Comparison of ENCODE assay signal across 1 cellular context in genomic region chr2:58730764-58731487, GRCh38.
A peak's percentile ranks its signal among the peaks of the same experiment; 100 is the strongest.
TF ChIP-seq lines count a peak whose summit lies in the region.

No MANE protein-coding gene starts in this region.

TF ChIP-seq in K562, 482 proteins besides CTCF, POLR2A, EP300 and RAD21 (continued from another document and continues in another):
- TF ChIP-seq ZBTB40 (IDR thresholded peaks at IDR 0.05) (0 out of 2 replicates have a peak, but pooled peaks have one; percentile 23), ZBTB40 (CRISPR knock-in tag; IDR thresholded peaks at IDR 0.05) (no peak), FOXO4 (CRISPR knock-in tag; IDR thresholded peaks at IDR 0.05) (no peak), ZNF175 (CRISPR knock-in tag; IDR thresholded peaks at IDR 0.05; ENCODE audit: low read depth) (peak; percentile 4; the same call in 1 of the 2 replicates), ZNF24 (IDR thresholded peaks at IDR 0.05) (no peak), NEUROD1 (IDR thresholded peaks at IDR 0.05; ENCODE audit: borderline replicate concordance, low read depth, low read length, partially characterized antibody) (peak; percentile 72), ZMIZ1 (IDR thresholded peaks at IDR 0.05; ENCODE audit: low read depth in 2 of 2, low read length in 2 of 2) (peak in 1 of 2 experiments; percentile 82; a peak in 2 of 4 replicates), SIN3A (IDR thresholded peaks at IDR 0.05; ENCODE audit: borderline replicate concordance in 2 of 2, control insufficient read depth in 1 of 2, low read depth in 2 of 2, low read length in 2 of 2) (no peak), ZBTB2 (IDR thresholded peaks at IDR 0.05) (peak; percentile 27; the same call in 1 of the 2 replicates), POLR2AphosphoS5 (IDR thresholded peaks at IDR 0.05; ENCODE audit: control insufficient read depth, insufficient read depth, low read depth, low read length) (peak; percentile 57; the same call in 1 of the 2 replicates), NCOA4 (IDR thresholded peaks at IDR 0.05; ENCODE audit: partially characterized antibody) (peak; percentile 60), UBTF (IDR thresholded peaks at IDR 0.05; ENCODE audit: borderline replicate concordance in 1 of 2, low read depth in 2 of 2, low read length in 2 of 2) (no peak), RCOR1 (IDR thresholded peaks at IDR 0.05; ENCODE audit: borderline replicate concordance in 1 of 2, low read depth in 2 of 2, low read length in 2 of 2) (peak in 1 of 2 experiments; percentile 96; a peak in 2 of 4 replicates), MTA1 (IDR thresholded peaks at IDR 0.05; ENCODE audit: borderline replicate concordance) (peak; percentile 89), HES1 (IDR thresholded peaks at IDR 0.05; ENCODE audit: low read depth) (peak; percentile 53; the same call in 1 of the 2 replicates), EHMT2 (IDR thresholded peaks at IDR 0.05) (peak; percentile 38; the same call in 1 of the 2 replicates), TRIM28 (IDR thresholded peaks at IDR 0.05) (no peak), BDP1 (IDR thresholded peaks at IDR 0.05; ENCODE audit: insufficient read depth, insufficient read length) (no peak), ETV1 (tag; conservative IDR thresholded peaks at IDR 0.05; ENCODE audit: low read depth) (0 out of 2 replicates have a peak, but pooled peaks have one; percentile 37), CAMTA2 (CRISPR knock-in tag; conservative IDR thresholded peaks at IDR 0.05) (no peak), ZNF280B (CRISPR knock-in tag; IDR thresholded peaks at IDR 0.05) (no peak), SMARCA4 (IDR thresholded peaks at IDR 0.05) (peak; percentile 96), C11orf30 (IDR thresholded peaks at IDR 0.05; ENCODE audit: low read depth) (peak; percentile 94), KLF16 (IDR thresholded peaks at IDR 0.05) (peak; percentile 83), KDM1A (IDR thresholded peaks at IDR 0.05) (peak; percentile 81 to 90), CSDE1 (IDR thresholded peaks at IDR 0.05) (no peak), MEF2D (tag; conservative IDR thresholded peaks at IDR 0.05; ENCODE audit: low read depth) (peak; percentile 84), ZKSCAN1 (IDR thresholded peaks at IDR 0.05; ENCODE audit: low read depth, low read length) (no peak), HDAC2 (IDR thresholded peaks at IDR 0.05) (peak; percentile 87; the same call in 1 of the 2 replicates), MYC (IDR thresholded peaks at IDR 0.05; ENCODE audit: low read depth, low read length) (peak; percentile 69), MYC (CRISPR knock-in tag; IDR thresholded peaks at IDR 0.05; ENCODE audit: borderline replicate concordance, low read depth) (no peak), CREB1 (IDR thresholded peaks at IDR 0.05) (0 out of 2 replicates have a peak, but pooled peaks have one; percentile 43), CREB1 (CRISPR knock-in tag; IDR thresholded peaks at IDR 0.05) (no peak), NCOR1 (IDR thresholded peaks at IDR 0.05) (peak; percentile 85), MEF2A (IDR thresholded peaks at IDR 0.05; ENCODE audit: control insufficient read depth, low read depth, low read length) (peak; percentile 81), CHAMP1 (IDR thresholded peaks at IDR 0.05) (peak; percentile 71)
